Comparison of ENCODE assay signal across 29 cellular contexts in the genomic region with DNA sequence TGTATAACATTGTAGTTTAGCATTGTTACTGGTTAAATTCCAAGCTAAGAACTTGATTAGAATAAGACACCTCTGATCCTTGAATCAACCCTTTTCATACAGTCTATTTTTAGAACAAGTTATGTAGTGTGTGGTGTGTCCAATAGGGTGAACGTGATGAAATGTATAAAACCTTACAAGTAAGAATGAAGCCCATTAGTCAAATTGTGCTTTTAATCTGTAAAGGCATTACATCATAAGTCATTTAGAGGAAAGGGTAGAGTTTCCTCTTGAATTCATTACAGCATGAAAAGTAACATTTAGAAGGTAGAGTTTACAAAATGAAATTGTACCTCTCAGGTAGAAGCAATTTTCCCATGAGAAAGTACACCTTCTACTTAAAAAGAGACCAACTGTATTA.
"Had no signal": no experiment of that assay in that cellular context is flagged by ENCODE, and none has a peak within 500 bp of the region (broad histone marks: within the 10 kb centered on the region; RNA-seq: fewer than 3 reads in every experiment).

No MANE protein-coding gene starts in this region.

- ATAC-seq: activated CD4-positive, CD25-positive, alpha-beta regulatory T cell treated with anti-CD3 and anti-CD28 coated beads, Interleukin-2, amount 50 U/mL, for 24 hours; gastrocnemius medialis; left ventricle myocardium superior; mucosa of descending colon; sciatic nerve; stimulated activated effector memory CD8-positive, alpha-beta T cell treated with anti-CD3 and anti-CD28 coated beads, Interleukin-12 subunit alpha, Interleukin-12 subunit beta, amount 100 ng/mL, for 72 hours; stimulated activated naive CD8-positive, alpha-beta T cell treated with anti-CD3 and anti-CD28 coated beads, Interleukin-15, amount 100 ng/mL, for 72 hours; T-helper 17 cell; upper lobe of right lung had no signal

- H3K27ac ChIP-seq: adrenal gland, ascending aorta, gastrocnemius medialis, skin epidermis, upper lobe of right lung, WERI-Rb-1 had no signal

- H3K4me1 ChIP-seq: ascending aorta, upper lobe of right lung had no signal

- H3K9me3 ChIP-seq: adrenal gland, ascending aorta, gastrocnemius medialis, mucosa of descending colon, upper lobe of right lung had no signal

- H3K27me3 ChIP-seq: adrenal gland, ascending aorta, gastrocnemius medialis, upper lobe of right lung had no signal

- H3K4me3 ChIP-seq: adrenal gland, ascending aorta, gastrocnemius medialis, mucosa of descending colon, skin epidermis, upper lobe of right lung had no signal

- H3K9me3 Mint-ChIP-seq: activated CD4-positive, alpha-beta memory T cell treated with anti-CD3 and anti-CD28 coated beads for 36 hours; activated CD4-positive, alpha-beta T cell treated with anti-CD3 and anti-CD28 coated beads, Interleukin-2, amount 10 ng/mL, durations not matched to agents 24 days and 14 days; activated naive CD4-positive, alpha-beta T cell treated with anti-CD3 and anti-CD28 coated beads for 36 hours; activated naive CD8-positive, alpha-beta T cell treated with anti-CD3 and anti-CD28 coated beads for 36 hours; activated T-helper 1 cell treated with anti-CD3 and anti-CD28 coated beads, Interleukin-12 subunit alpha, Interleukin-12 subunit beta, Interleukin-2, Interleukin-4 antibody, amounts not matched to agents 30 ng/mL and 10 ng/mL and 1 ng/mL, durations not matched to agents 14 hours and 24 hours and 36 hours; nephron; stimulated activated effector memory CD8-positive, alpha-beta T cell treated with anti-CD3 and anti-CD28 coated beads, Interleukin-12 subunit alpha, Interleukin-12 subunit beta, amount 100 ng/mL, for 72 hours; stimulated activated naive CD8-positive, alpha-beta T cell treated with anti-CD3 and anti-CD28 coated beads, Interleukin-15, amount 100 ng/mL, for 72 hours had no signal

- H3K36me3 ChIP-seq: adrenal gland, ascending aorta, gastrocnemius medialis, upper lobe of right lung, WERI-Rb-1 had no signal

- DNase-seq: activated CD4-positive, alpha-beta memory T cell treated with anti-CD3 and anti-CD28 coated beads for 36 hours; activated CD4-positive, alpha-beta T cell treated with anti-CD3 and anti-CD28 coated beads, Interleukin-2, amount 10 ng/mL, durations not matched to agents 24 days and 14 days; activated CD8-positive, alpha-beta memory T cell treated with anti-CD3 and anti-CD28 coated beads, Interleukin-2, amount 50 U/mL, for 4 hours; activated effector memory CD4-positive, alpha-beta T cell treated with anti-CD3 and anti-CD28 coated beads, Interleukin-2, amount 50 U/mL, for 16 hours; activated naive CD4-positive, alpha-beta T cell treated with anti-CD3 and anti-CD28 coated beads for 36 hours; activated naive CD8-positive, alpha-beta T cell treated with anti-CD3 and anti-CD28 coated beads for 36 hours; activated T-cell treated with anti-CD3 and anti-CD28 coated beads, Interleukin-2, amount 50 U/mL, for 1 hour; adrenal gland; caudate nucleus; gastrocnemius medialis; glutamatergic neuron; left ventricle myocardium superior; mucosa of descending colon; retina; stimulated activated CD4-positive, alpha-beta T cell treated with anti-CD3 and anti-CD28 coated beads, Interleukin-4, amount 100 ng/mL, for 24 hours; stimulated activated naive CD8-positive, alpha-beta T cell treated with anti-CD3 and anti-CD28 coated beads, Interleukin-15, amount 100 ng/mL, for 72 hours; substantia nigra; T-helper 17 cell; T1000; upper lobe of right lung; WERI-Rb-1 had no signal

- H3K27me3 Mint-ChIP-seq: progenitor cell of endocrine pancreas; stimulated activated naive CD8-positive, alpha-beta T cell treated with anti-CD3 and anti-CD28 coated beads, Interleukin-15, amount 100 ng/mL, for 72 hours had no signal

- H3K4me3 Mint-ChIP-seq: activated CD4-positive, alpha-beta memory T cell treated with anti-CD3 and anti-CD28 coated beads for 36 hours; activated CD4-positive, alpha-beta T cell treated with anti-CD3 and anti-CD28 coated beads, Interleukin-2, amount 10 ng/mL, durations not matched to agents 24 days and 14 days; activated naive CD4-positive, alpha-beta T cell treated with anti-CD3 and anti-CD28 coated beads for 36 hours; activated naive CD8-positive, alpha-beta T cell treated with anti-CD3 and anti-CD28 coated beads for 36 hours; activated T-helper 1 cell treated with anti-CD3 and anti-CD28 coated beads, Interleukin-12 subunit alpha, Interleukin-12 subunit beta, Interleukin-2, Interleukin-4 antibody, amounts not matched to agents 30 ng/mL and 10 ng/mL and 1 ng/mL, durations not matched to agents 14 hours and 24 hours and 36 hours; nephron; stimulated activated effector memory CD8-positive, alpha-beta T cell treated with anti-CD3 and anti-CD28 coated beads, Interleukin-12 subunit alpha, Interleukin-12 subunit beta, amount 100 ng/mL, for 72 hours; stimulated activated naive CD8-positive, alpha-beta T cell treated with anti-CD3 and anti-CD28 coated beads, Interleukin-15, amount 100 ng/mL, for 72 hours; T-helper 17 cell had no signal

- H3K4me1 Mint-ChIP-seq: activated CD4-positive, alpha-beta T cell treated with anti-CD3 and anti-CD28 coated beads, Interleukin-2, amount 10 ng/mL, durations not matched to agents 24 days and 14 days; activated naive CD8-positive, alpha-beta T cell treated with anti-CD3 and anti-CD28 coated beads for 36 hours; T-helper 17 cell had no signal

- H3K36me3 Mint-ChIP-seq: activated CD4-positive, alpha-beta memory T cell treated with anti-CD3 and anti-CD28 coated beads for 36 hours; activated naive CD8-positive, alpha-beta T cell treated with anti-CD3 and anti-CD28 coated beads for 36 hours; stimulated activated effector memory CD8-positive, alpha-beta T cell treated with anti-CD3 and anti-CD28 coated beads, Interleukin-12 subunit alpha, Interleukin-12 subunit beta, amount 100 ng/mL, for 72 hours had no signal

- H3K27ac Mint-ChIP-seq: activated CD4-positive, alpha-beta memory T cell treated with anti-CD3 and anti-CD28 coated beads for 36 hours; activated CD4-positive, alpha-beta T cell treated with anti-CD3 and anti-CD28 coated beads, Interleukin-2, amount 10 ng/mL, durations not matched to agents 24 days and 14 days; activated naive CD4-positive, alpha-beta T cell treated with anti-CD3 and anti-CD28 coated beads for 36 hours; activated naive CD8-positive, alpha-beta T cell treated with anti-CD3 and anti-CD28 coated beads for 36 hours; activated T-helper 1 cell treated with anti-CD3 and anti-CD28 coated beads, Interleukin-12 subunit alpha, Interleukin-12 subunit beta, Interleukin-2, Interleukin-4 antibody, amounts not matched to agents 30 ng/mL and 10 ng/mL and 1 ng/mL, durations not matched to agents 14 hours and 24 hours and 36 hours; nephron; progenitor cell of endocrine pancreas; stimulated activated effector memory CD8-positive, alpha-beta T cell treated with anti-CD3 and anti-CD28 coated beads, Interleukin-12 subunit alpha, Interleukin-12 subunit beta, amount 100 ng/mL, for 72 hours; stimulated activated naive CD8-positive, alpha-beta T cell treated with anti-CD3 and anti-CD28 coated beads, Interleukin-15, amount 100 ng/mL, for 72 hours; T-helper 17 cell had no signal
